ENCODE assay signal across 8 cellular contexts in the genomic region with DNA sequence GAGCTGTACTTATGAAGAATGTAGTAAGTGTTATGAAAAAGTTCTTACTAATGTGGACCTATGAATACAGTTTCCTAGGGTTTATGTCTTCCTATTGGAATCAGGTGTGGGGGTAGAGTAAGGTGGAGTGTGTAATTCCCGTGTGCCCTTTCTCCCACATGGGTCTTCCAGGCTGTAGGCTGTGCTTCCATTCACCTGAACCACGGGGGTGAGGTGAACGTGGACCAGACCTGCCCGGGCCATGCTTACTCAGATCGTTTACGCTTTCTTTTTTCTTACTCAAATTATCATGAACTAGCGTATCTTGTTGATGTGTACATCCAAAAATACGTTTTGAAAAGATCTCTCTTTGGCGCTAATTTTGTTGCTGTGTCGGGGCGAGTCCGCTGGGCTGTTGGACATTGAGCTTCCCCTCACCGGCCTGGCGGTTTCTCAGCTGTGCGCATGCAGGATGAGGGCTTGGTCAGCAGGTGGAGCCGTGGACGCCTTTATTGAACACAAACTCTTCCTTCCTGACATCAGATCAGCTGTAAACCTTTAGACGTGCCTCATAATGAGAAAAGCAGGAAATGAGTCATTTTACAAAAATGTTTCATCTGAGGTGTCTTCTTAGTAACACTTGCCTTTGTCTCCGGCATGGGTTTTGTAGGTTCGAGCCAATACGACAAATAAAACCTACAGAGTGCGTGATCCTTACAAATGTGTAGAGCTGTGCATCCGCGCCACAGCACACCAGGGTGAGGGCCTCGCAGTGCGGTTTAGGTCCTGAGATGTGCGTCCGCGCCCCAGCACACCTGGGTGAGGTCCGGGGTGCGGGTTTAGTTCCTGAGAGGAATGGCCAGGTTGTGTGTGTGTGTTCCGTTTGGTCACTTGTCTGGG. TPM values are rescaled to one million over a fixed set of nuclear protein-coding genes. Genes with fewer than 3 reads are reported as not detected.
DNase-seq lines count a peak whose midpoint lies in the region; ATAC-seq and TF ChIP-seq lines count a peak whose summit lies in the region.

No MANE protein-coding gene starts in this region.

- peaks cover 0 to 100% of the 10 kb centered on the region in 2 donors for H3K36me3 ChIP-seq in left lung

- TF ChIP-seq CTCF in GM12864 (IDR thresholded peaks at IDR 0.05; ENCODE audit: low read depth, low read length, missing control alignments) (peak; percentile 75), WI38 (IDR thresholded peaks at IDR 0.05; ENCODE audit: low read depth, low read length) (peak; percentile 65), cardiac fibroblast (IDR thresholded peaks at IDR 0.05; ENCODE audit: low read depth, low read length) (peak; percentile 82), left lung (IDR thresholded peaks at IDR 0.05) (peak; percentile 28 to 49)

- no peaks in the 10 kb centered on the region for H3K9me3 ChIP-seq in left lung

- no peak overlapping the region for H3K4me3 ChIP-seq in GM12864 (ENCODE audit: low read depth, low read length)
- H3K4me3 ChIP-seq in WI38 (ENCODE audit: low read depth, low read length), result no peak overlapping the region
- no peak overlapping the region for H3K4me3 ChIP-seq in cardiac fibroblast (replicated peaks in 1 of 2; ENCODE audit: low read depth in 2 of 2, low read length in 2 of 2)
- no peak overlapping the region for H3K4me3 ChIP-seq in left lung

- H3K4me1 ChIP-seq in left lung, result no peaks in the 10 kb centered on the region

- intact Hi-C loops in left lung (cut with DNase I), result no loop called here

- DNase-seq in GM12864 (ENCODE audit: low read depth) (peak; percentile 53), LHCN-M2 (ENCODE audit: low read depth) (peak; percentile 85), cardiac fibroblast (ENCODE audit: low read depth in 2 of 2) (peak; percentile 82 to 89), left lung (peak in 1 of 2 donors; percentile 78), NCI-H1092 treated with DMSO at 0.1 percent for 48 hours (lab: John Stamatoyannopoulos, UW) (no peak)
- DNase-seq in stimulated activated CD4-positive, alpha-beta T cell treated with anti-CD3 and anti-CD28 coated beads, TNF-alpha, amount 100 ng/mL, for 4 hours (ENCODE audit: low read depth in 3 of 3), result peak; percentile 51 to 65 (median 62)

- ATAC-seq in GM21825 (IDR thresholded peaks at IDR 0.05; ENCODE audit: unreplicated experiment) (peak; percentile 72), left lung (peak; percentile 76)

- peak overlapping the region in 1 of 2 donors; percentile 11 for H3K27ac ChIP-seq in left lung

- no peaks in the 10 kb centered on the region for H3K27me3 ChIP-seq in left lung

RNA-seq across cellular contexts. Expression of a gene that starts 53.8 kb away (rescaled TPM):
- total RNA-seq in LHCN-M2 (2014; rRNA removed), result 13.6 and 17.5 TPM in 2 replicates
- 7.7 TPM for polyA plus RNA-seq in LHCN-M2 (2012)
- total RNA-seq in left lung, result 10 to 100 TPM; 16.1 to 23.8 TPM
